ENCODE assay signal across 6 cellular contexts in genomic region chr2:153110477-153110876, GRCh38.
"Had no signal": no experiment of that assay in that cellular context is flagged by ENCODE, and none has a peak within 500 bp of the region (broad histone marks: within the 10 kb centered on the region; RNA-seq: fewer than 3 reads in every experiment).

No MANE protein-coding gene starts in this region.

- H3K27ac ChIP-seq: GM23248 had no signal

- ATAC-seq: K562 had no signal

- H3K4me3 ChIP-seq: GM23248, K562 had no signal

- DNase-seq: GM23248, GOT3, H7, HCEC 1CT, IMR-90 had no signal
